ENCODE assay signal across 8 cellular contexts in the genomic region with DNA sequence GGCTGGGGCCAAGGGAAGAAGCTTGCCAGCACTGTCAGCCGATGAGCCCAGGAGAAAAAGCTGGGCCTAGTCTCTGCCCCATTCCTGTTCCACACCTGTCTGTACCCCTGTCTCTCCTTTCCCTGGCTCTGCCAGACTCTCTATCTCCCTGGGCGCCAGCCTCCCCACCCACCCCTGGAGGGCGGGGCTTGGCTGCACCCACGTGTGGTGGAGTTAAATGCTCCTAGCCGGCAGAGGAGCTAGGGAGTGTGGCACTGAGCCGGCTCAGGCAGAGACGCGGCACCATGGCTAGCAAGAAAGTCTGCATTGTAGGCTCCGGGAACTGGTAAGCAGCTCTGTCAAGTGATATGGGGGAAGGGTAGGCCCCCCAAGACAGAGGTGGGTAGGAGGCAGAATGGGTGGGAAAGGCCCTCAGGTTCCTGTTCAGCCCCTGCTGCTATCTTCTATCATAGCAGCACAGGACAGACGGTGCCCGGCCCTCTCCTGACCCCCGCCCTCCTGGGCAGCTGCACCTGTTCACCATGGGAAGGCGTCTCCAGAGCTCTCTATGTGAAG. TPM values are rescaled to one million over a fixed set of nuclear protein-coding genes. Genes with fewer than 3 reads are reported as not detected.
DNase-seq lines count a peak whose midpoint lies in the region; ATAC-seq and TF ChIP-seq lines count a peak whose summit lies in the region.

A gene (plus strand): TSS at position 242 of the 555 bp plus-strand sequence. CDS start 43 bp downstream, at position 285.

- H3K9me3 Mint-ChIP-seq in central memory CD8-positive, alpha-beta T cell: no peaks in the 10 kb centered on the region
- H3K9me3 Mint-ChIP-seq in stimulated activated naive CD8-positive, alpha-beta T cell treated with anti-CD3 and anti-CD28 coated beads, Interleukin-15, amount 100 ng/mL, for 72 hours: no peaks in the 10 kb centered on the region
- H3K9me3 Mint-ChIP-seq in HFFc6: no peaks in the 10 kb centered on the region

- ATAC-seq in central memory CD8-positive, alpha-beta T cell (replicated peaks; ENCODE audit: extremely low read depth, poor library complexity, severe bottlenecking): no peak
- peak; percentile 97 for ATAC-seq in left lung
- ATAC-seq in stimulated activated naive CD8-positive, alpha-beta T cell treated with anti-CD3 and anti-CD28 coated beads, Interleukin-15, amount 100 ng/mL, for 72 hours: peak; percentile 54

- peaks cover 21% of the 10 kb centered on the region for H3K36me3 Mint-ChIP-seq in central memory CD8-positive, alpha-beta T cell (ENCODE audit: insufficient read depth)
- H3K36me3 Mint-ChIP-seq in HFFc6 (ENCODE audit: low read depth): peaks cover 14% of the 10 kb centered on the region

- no peaks in the 10 kb centered on the region for H3K27me3 Mint-ChIP-seq in central memory CD8-positive, alpha-beta T cell
- H3K27me3 Mint-ChIP-seq in stimulated activated naive CD8-positive, alpha-beta T cell treated with anti-CD3 and anti-CD28 coated beads, Interleukin-15, amount 100 ng/mL, for 72 hours: peaks cover 8% of the 10 kb centered on the region
- H3K27me3 Mint-ChIP-seq in HFFc6 (ENCODE audit: insufficient read depth): peaks cover 13% of the 10 kb centered on the region

- no peak within 1 kb of the TSS for H3K27ac ChIP-seq in left lung

- no peaks in the 10 kb centered on the region for H3K4me1 Mint-ChIP-seq in central memory CD8-positive, alpha-beta T cell
- peaks cover 18% of the 10 kb centered on the region for H3K4me1 Mint-ChIP-seq in stimulated activated naive CD8-positive, alpha-beta T cell treated with anti-CD3 and anti-CD28 coated beads, Interleukin-15, amount 100 ng/mL, for 72 hours
- H3K4me1 Mint-ChIP-seq in HFFc6 (ENCODE audit: low read depth): peaks cover 25% of the 10 kb centered on the region

- peaks cover 7 to 11% of the 10 kb centered on the region in 2 donors for H3K4me1 ChIP-seq in left lung

- peaks cover 0 to 29% of the 10 kb centered on the region in 2 donors for H3K36me3 ChIP-seq in left lung

- TF ChIP-seq CTCF in left lung (IDR thresholded peaks at IDR 0.05): no peak
- TF ChIP-seq CTCF in HFFc6 (IDR thresholded peaks at IDR 0.05): no peak

- peak within 1 kb of the TSS; percentile 49 for H3K27ac Mint-ChIP-seq in central memory CD8-positive, alpha-beta T cell (ENCODE audit: low read depth)
- H3K27ac Mint-ChIP-seq in stimulated activated naive CD8-positive, alpha-beta T cell treated with anti-CD3 and anti-CD28 coated beads, Interleukin-15, amount 100 ng/mL, for 72 hours: peak within 1 kb of the TSS in 1 of 2 donors; percentile 31
- no peak within 1 kb of the TSS for H3K27ac Mint-ChIP-seq in HFFc6

- peak; percentile 68 to 81 for DNase-seq in NCI-H2081 (lab: John Stamatoyannopoulos, UW)
- no peak for DNase-seq in NCI-H2081 treated with DMSO at 0.1 percent for 48 hours (lab: John Stamatoyannopoulos, UW)
- peak; percentile 4 for DNase-seq in NCI-H345 treated with DMSO at 0.1 percent for 48 hours (lab: John Stamatoyannopoulos, UW; ENCODE audit: unreplicated experiment)
- no peak for DNase-seq in central memory CD8-positive, alpha-beta T cell (ENCODE audit: low spot score in 2 of 2)
- peak; percentile 73 to 90 for DNase-seq in left lung
- DNase-seq in stimulated activated naive CD8-positive, alpha-beta T cell treated with anti-CD3 and anti-CD28 coated beads, Interleukin-15, amount 100 ng/mL, for 72 hours: no peak
- no peak for DNase-seq in dermis blood vessel endothelial cell
- DNase-seq in HFFc6: no peak

- intact Hi-C loops in left lung (cut with DNase I): no loop called here

- H3K27me3 ChIP-seq in left lung: no peaks in the 10 kb centered on the region

- H3K9me3 ChIP-seq in left lung: no peaks in the 10 kb centered on the region

- no peak within 1 kb of the TSS for H3K4me3 Mint-ChIP-seq in central memory CD8-positive, alpha-beta T cell
- H3K4me3 Mint-ChIP-seq in stimulated activated naive CD8-positive, alpha-beta T cell treated with anti-CD3 and anti-CD28 coated beads, Interleukin-15, amount 100 ng/mL, for 72 hours: no peak within 1 kb of the TSS
- no peak within 1 kb of the TSS for H3K4me3 Mint-ChIP-seq in HFFc6

- no peak within 1 kb of the TSS for H3K4me3 ChIP-seq in left lung

RNA-seq across cellular contexts. Expression of the gene that starts here (rescaled TPM):
- 1 to 10 TPM; 6.8 to 8.5 TPM for total RNA-seq in left lung
- total RNA-seq in dermis blood vessel endothelial cell: not detected in 2 replicates
- under 1 TPM in 1 of 6 experiments, not detected in 5; 0.20 TPM for total RNA-seq in HFFc6 (2021; fragmentation: NEBNext Ultra II Directional; extraction: Animal tissue kit (Norgen Biotek cat#: 25700))

Comparison
In these comparisons a context has a peak if more than half of its experiments do, and no peak if none do; other contexts are left out.
1. DNase-seq: peak in NCI-H2081 (2 of 2), NCI-H345 treated with DMSO at 0.1 percent for 48 hours (single experiment) and left lung (2 of 2); none in NCI-H2081 treated with DMSO at 0.1 percent for 48 hours (single experiment), central memory CD8-positive, alpha-beta T cell (0 of 2), stimulated activated naive CD8-positive, alpha-beta T cell treated with anti-CD3 and anti-CD28 coated beads, Interleukin-15, amount 100 ng/mL, for 72 hours (0 of 2), dermis blood vessel endothelial cell (single experiment) and HFFc6 (single experiment).